Comparison of ENCODE assay signal across 23 cellular contexts in genomic region chr11:34609850-34610249, GRCh38. TPM values are rescaled to one million over a fixed set of nuclear protein-coding genes. Genes with fewer than 3 reads are reported as not detected.
A peak's percentile ranks its signal among the peaks of the same experiment; 100 is the strongest.
DNase-seq lines count a peak whose midpoint lies in the region; ATAC-seq and TF ChIP-seq lines count a peak whose summit lies in the region.
"Had no signal": no experiment of that assay in that cellular context is flagged by ENCODE, and none has a peak within 500 bp of the region (broad histone marks: within the 10 kb centered on the region; RNA-seq: fewer than 3 reads in every experiment).

No MANE protein-coding gene starts in this region.

- RAD21 ChIA-PET in HCT116 (lab: Charles Lee; ENCODE audit: low non-redundant PET in 1 of 2, low total read pairs in 2 of 2, uncharacterized antibody in 2 of 2, unreplicated experiment in 2 of 2) = no interaction called here

- no peak overlapping the region for H3K27ac ChIP-seq in HCT116 (ENCODE audit: low read depth, low read length)
- H3K27ac ChIP-seq: left lung, thoracic aorta had no signal

- no peaks in the 10 kb centered on the region for H3K27me3 ChIP-seq in HCT116 (ENCODE audit: insufficient read depth, low read length)
- H3K27me3 ChIP-seq: left lung had no signal

- TF ChIP-seq POLR2A in HCT116 (IDR thresholded peaks at IDR 0.05; ENCODE audit: borderline replicate concordance, extremely low read depth, insufficient read depth, insufficient read length) = no peak

- CTCF ChIA-PET in HCT116 (lab: Charles Lee) = no interaction called here

- H3K4me3 ChIP-seq in HCT116 (replicated peaks in 1 of 2; ENCODE audit: low read depth in 1 of 2, low read length in 2 of 2) (no peak overlapping the region), epithelial cell of esophagus (ENCODE audit: low read length) (no peak overlapping the region), mucosa of descending colon (no peak overlapping the region), foreskin fibroblast (ENCODE audit: low read depth in 1 of 2, low read length in 2 of 2) (no peak overlapping the region)
- H3K4me3 ChIP-seq: left lung, thoracic aorta had no signal

- no TSS peak for BruUV-seq in HCT116 (replicated peaks; lab: Mats Ljungman, UMichigan)

- H3K4me1 ChIP-seq in HCT116 (ENCODE audit: control insufficient read depth in 1 of 2, insufficient read depth in 2 of 2, low read length in 2 of 2) (peaks cover 8 to 59% of the 10 kb centered on the region in 2 experiments; a peak in 3 of 4 replicates), mucosa of descending colon (ENCODE audit: low read depth) (no peaks in the 10 kb centered on the region)

- H3K9ac ChIP-seq in HCT116 (ENCODE audit: low read length) = no peak overlapping the region

- H3K9me2 ChIP-seq in HCT116 (ENCODE audit: insufficient read depth) = no peaks in the 10 kb centered on the region

- ATAC-seq in HCT116 (peak; percentile 50; the same call in 1 of the 2 replicates), mucosa of descending colon (peak; percentile 27), GM18511 (IDR thresholded peaks at IDR 0.05; ENCODE audit: unreplicated experiment) (no peak)
- ATAC-seq: left lung had no signal

- intact Hi-C loops in HCT116 (cut with micrococcal nuclease) = no loop called here
- intact Hi-C loops in mucosa of descending colon (cut with DNase I, micrococcal nuclease) = no loop called here

- no peak for DNase-seq in HCT116 (ENCODE audit: low read depth, low spot score)
- peak; percentile 32 for DNase-seq in SW480 (ENCODE audit: low spot score)
- peak; percentile 74 for DNase-seq in epithelial cell of esophagus (ENCODE audit: low read depth)
- no peak for DNase-seq in mucosa of descending colon
- DNase-seq in NCI-H1048 (lab: John Stamatoyannopoulos, UW) = no peak
- DNase-seq in foreskin fibroblast = no peak
- DNase-seq: activated CD4-positive, alpha-beta T cell treated with anti-CD3 and anti-CD28 coated beads, Interleukin-2, amount 10 ng/mL, durations not matched to agents 7 days and 5 days; activated gamma-delta T cell; activated T-cell treated with anti-CD3 and anti-CD28 coated beads, Interleukin-2, amount 50 U/mL, for 24 hours; foreskin melanocyte; GOT3; KG1; left lung; mesendoderm; NCI-H1417 treated with DMSO at 0.1 percent for 48 hours; NCI-H2081 treated with DMSO at 0.1 percent for 48 hours; OCI-M1; SIG-M5; SW 1271; T1000 had no signal

- no peaks in the 10 kb centered on the region for H3K36me3 ChIP-seq in HCT116 (ENCODE audit: control insufficient read depth in 1 of 2, insufficient read depth in 2 of 2, low read length in 2 of 2)
- H3K36me3 ChIP-seq in mucosa of descending colon (ENCODE audit: low read depth) = no peaks in the 10 kb centered on the region
- H3K36me3 ChIP-seq: left lung, thoracic aorta had no signal

- no peaks in the 10 kb centered on the region for H3K79me2 ChIP-seq in HCT116 (ENCODE audit: insufficient read depth, low read length)

- H3K9me3 ChIP-seq in HCT116 (ENCODE audit: control insufficient read depth in 1 of 2, insufficient read depth in 1 of 2, low read depth in 1 of 2, low read length in 2 of 2) (no peaks in the 10 kb centered on the region), mucosa of descending colon (no peaks in the 10 kb centered on the region)
- H3K9me3 ChIP-seq: left lung, thoracic aorta had no signal

- TF ChIP-seq CTCF in HCT116 (IDR thresholded peaks at IDR 0.05 in 2 of 3, conservative IDR thresholded peaks at IDR 0.05 in 1 of 3; ENCODE audit: borderline replicate concordance in 1 of 3, insufficient read depth in 1 of 3, low read depth in 2 of 3, low read length in 2 of 3) = no peak
- no peak for TF ChIP-seq CTCF in epithelial cell of esophagus (IDR thresholded peaks at IDR 0.05; ENCODE audit: insufficient read depth, low read depth, low read length, missing control alignments)
- no peak for TF ChIP-seq CTCF in mucosa of descending colon (IDR thresholded peaks at IDR 0.05)
- no peak for TF ChIP-seq CTCF in foreskin fibroblast (IDR thresholded peaks at IDR 0.05; ENCODE audit: low read depth, low read length)

- no peaks in the 10 kb centered on the region for H4K20me1 ChIP-seq in HCT116 (ENCODE audit: insufficient read depth)

- no peak for TF ChIP-seq RAD21 in HCT116 (IDR thresholded peaks at IDR 0.05; ENCODE audit: low read depth)

- POLR2A ChIA-PET in HCT116 (lab: Charles Lee) = interaction anchor here (1.0 to 1.7 kb wide), 2 partner anchors 9 to 12 kb away, joined by 3 to 7 read pairs; no protein-coding TSS in a partner anchor

- peak overlapping the region; percentile 38 for H3K4me2 ChIP-seq in HCT116 (ENCODE audit: low read length)

- no peak overlapping the region for H2AFZ ChIP-seq in HCT116 (ENCODE audit: low read depth, low read length, poor library complexity, severe bottlenecking)

TF ChIP-seq in HCT116, 20 proteins besides CTCF, POLR2A, EP300 and RAD21:
- TF ChIP-seq EGR1 (IDR thresholded peaks at IDR 0.05; ENCODE audit: low read depth) = 0 out of 2 replicates have a peak, but pooled peaks have one; percentile 23
- 0 out of 2 replicates have a peak, but pooled peaks have one; percentile 22 for TF ChIP-seq POLR2AphosphoS5 (IDR thresholded peaks at IDR 0.05; ENCODE audit: low read depth, low read length)
- peak; percentile 65; the same call in 1 of the 2 replicates for TF ChIP-seq CBX3 (IDR thresholded peaks at IDR 0.05; ENCODE audit: low read depth)
- TF ChIP-seq FOSL1 (IDR thresholded peaks at IDR 0.05; ENCODE audit: low read depth) = peak; percentile 36; the same call in 1 of the 2 replicates
- no peak for TF ChIP-seq YY1 (IDR thresholded peaks at IDR 0.05; ENCODE audit: extremely low read depth, insufficient replicate concordance, low read depth, low read length)

RNA-seq across cellular contexts. Expression of gene EHF, which starts 11.0 kb away (rescaled TPM):
- 51.5 TPM for total RNA-seq in HCT116 (2021; ENCODE audit: unreplicated experiment)
- 58.5 and 60.4 TPM in 2 replicates for polyA plus RNA-seq in HCT116 (2012)
- 100 to 1,000 TPM; 125 to 372 (median 259) TPM for total RNA-seq in mucosa of descending colon
- total RNA-seq: myocyte had no signal

Comparison
In these comparisons a context has a peak if more than half of its experiments do, and no peak if none do; other contexts are left out.
1. DNase-seq: peak in SW480 (single experiment) and epithelial cell of esophagus (single experiment); none in HCT116 (single experiment), mucosa of descending colon (0 of 3), NCI-H1048 (single experiment) and foreskin fibroblast (0 of 2).